In the genomic region with DNA sequence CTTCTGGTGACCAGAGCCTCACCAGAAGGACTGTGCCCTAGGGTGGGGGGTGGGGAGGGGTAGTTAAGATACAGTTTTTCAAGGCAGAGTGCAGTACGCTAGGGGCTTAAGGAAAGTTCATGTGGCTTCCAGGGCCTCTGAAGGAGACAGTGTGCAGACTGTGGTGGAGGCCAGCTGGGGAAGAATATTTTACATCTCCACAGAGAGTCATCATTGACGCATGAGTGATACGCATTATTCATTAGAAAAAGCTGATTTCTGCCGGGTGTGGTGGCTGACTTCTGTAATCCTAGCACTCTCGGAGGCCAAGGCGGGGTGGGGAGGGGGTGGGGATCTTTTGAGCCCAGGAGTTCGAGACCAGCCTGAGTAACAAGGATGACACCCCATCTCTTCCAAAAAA, we compare ENCODE assay signal across 2 cellular contexts.
TF ChIP-seq lines count a peak whose summit lies in the region.

No MANE protein-coding gene starts in this region.

TF ChIP-seq in GM23338, 12 proteins besides CTCF, POLR2A, EP300 and RAD21 (continues in another document):
- TF ChIP-seq, protein P1, sequence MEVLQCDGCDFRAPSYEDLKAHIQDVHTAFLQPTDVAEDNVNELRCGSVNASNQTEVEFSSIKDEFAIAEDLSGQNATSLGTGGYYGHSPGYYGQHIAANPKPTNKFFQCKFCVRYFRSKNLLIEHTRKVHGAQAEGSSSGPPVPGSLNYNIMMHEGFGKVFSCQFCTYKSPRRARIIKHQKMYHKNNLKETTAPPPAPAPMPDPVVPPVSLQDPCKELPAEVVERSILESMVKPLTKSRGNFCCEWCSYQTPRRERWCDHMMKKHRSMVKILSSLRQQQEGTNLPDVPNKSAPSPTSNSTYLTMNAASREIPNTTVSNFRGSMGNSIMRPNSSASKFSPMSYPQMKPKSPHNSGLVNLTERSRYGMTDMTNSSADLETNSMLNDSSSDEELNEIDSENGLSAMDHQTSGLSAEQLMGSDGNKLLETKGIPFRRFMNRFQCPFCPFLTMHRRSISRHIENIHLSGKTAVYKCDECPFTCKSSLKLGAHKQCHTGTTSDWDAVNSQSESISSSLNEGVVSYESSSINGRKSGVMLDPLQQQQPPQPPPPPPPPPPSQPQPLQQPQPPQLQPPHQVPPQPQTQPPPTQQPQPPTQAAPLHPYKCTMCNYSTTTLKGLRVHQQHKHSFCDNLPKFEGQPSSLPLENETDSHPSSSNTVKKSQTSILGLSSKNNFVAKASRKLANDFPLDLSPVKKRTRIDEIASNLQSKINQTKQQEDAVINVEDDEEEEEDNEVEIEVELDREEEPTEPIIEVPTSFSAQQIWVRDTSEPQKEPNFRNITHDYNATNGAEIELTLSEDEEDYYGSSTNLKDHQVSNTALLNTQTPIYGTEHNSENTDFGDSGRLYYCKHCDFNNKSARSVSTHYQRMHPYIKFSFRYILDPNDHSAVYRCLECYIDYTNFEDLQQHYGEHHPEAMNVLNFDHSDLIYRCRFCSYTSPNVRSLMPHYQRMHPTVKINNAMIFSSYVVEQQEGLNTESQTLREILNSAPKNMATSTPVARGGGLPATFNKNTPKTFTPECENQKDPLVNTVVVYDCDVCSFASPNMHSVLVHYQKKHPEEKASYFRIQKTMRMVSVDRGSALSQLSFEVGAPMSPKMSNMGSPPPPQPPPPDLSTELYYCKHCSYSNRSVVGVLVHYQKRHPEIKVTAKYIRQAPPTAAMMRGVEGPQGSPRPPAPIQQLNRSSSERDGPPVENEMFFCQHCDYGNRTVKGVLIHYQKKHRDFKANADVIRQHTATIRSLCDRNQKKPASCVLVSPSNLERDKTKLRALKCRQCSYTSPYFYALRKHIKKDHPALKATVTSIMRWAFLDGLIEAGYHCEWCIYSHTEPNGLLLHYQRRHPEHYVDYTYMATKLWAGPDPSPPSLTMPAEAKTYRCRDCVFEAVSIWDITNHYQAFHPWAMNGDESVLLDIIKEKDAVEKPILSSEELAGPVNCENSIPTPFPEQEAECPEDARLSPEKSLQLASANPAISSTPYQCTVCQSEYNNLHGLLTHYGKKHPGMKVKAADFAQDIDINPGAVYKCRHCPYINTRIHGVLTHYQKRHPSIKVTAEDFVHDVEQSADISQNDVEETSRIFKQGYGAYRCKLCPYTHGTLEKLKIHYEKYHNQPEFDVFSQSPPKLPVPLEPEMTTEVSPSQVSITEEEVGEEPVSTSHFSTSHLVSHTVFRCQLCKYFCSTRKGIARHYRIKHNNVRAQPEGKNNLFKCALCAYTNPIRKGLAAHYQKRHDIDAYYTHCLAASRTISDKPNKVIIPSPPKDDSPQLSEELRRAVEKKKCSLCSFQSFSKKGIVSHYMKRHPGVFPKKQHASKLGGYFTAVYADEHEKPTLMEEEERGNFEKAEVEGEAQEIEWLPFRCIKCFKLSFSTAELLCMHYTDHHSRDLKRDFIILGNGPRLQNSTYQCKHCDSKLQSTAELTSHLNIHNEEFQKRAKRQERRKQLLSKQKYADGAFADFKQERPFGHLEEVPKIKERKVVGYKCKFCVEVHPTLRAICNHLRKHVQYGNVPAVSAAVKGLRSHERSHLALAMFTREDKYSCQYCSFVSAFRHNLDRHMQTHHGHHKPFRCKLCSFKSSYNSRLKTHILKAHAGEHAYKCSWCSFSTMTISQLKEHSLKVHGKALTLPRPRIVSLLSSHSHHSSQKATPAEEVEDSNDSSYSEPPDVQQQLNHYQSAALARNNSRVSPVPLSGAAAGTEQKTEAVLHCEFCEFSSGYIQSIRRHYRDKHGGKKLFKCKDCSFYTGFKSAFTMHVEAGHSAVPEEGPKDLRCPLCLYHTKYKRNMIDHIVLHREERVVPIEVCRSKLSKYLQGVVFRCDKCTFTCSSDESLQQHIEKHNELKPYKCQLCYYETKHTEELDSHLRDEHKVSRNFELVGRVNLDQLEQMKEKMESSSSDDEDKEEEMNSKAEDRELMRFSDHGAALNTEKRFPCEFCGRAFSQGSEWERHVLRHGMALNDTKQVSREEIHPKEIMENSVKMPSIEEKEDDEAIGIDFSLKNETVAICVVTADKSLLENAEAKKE (CRISPR knock-in tag; IDR thresholded peaks at IDR 0.05) = no peak
- TF ChIP-seq, protein P2, sequence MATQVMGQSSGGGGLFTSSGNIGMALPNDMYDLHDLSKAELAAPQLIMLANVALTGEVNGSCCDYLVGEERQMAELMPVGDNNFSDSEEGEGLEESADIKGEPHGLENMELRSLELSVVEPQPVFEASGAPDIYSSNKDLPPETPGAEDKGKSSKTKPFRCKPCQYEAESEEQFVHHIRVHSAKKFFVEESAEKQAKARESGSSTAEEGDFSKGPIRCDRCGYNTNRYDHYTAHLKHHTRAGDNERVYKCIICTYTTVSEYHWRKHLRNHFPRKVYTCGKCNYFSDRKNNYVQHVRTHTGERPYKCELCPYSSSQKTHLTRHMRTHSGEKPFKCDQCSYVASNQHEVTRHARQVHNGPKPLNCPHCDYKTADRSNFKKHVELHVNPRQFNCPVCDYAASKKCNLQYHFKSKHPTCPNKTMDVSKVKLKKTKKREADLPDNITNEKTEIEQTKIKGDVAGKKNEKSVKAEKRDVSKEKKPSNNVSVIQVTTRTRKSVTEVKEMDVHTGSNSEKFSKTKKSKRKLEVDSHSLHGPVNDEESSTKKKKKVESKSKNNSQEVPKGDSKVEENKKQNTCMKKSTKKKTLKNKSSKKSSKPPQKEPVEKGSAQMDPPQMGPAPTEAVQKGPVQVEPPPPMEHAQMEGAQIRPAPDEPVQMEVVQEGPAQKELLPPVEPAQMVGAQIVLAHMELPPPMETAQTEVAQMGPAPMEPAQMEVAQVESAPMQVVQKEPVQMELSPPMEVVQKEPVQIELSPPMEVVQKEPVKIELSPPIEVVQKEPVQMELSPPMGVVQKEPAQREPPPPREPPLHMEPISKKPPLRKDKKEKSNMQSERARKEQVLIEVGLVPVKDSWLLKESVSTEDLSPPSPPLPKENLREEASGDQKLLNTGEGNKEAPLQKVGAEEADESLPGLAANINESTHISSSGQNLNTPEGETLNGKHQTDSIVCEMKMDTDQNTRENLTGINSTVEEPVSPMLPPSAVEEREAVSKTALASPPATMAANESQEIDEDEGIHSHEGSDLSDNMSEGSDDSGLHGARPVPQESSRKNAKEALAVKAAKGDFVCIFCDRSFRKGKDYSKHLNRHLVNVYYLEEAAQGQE (IDR thresholded peaks at IDR 0.05; ENCODE audit: unreplicated experiment) = no peak
- TF ChIP-seq, protein P3, sequence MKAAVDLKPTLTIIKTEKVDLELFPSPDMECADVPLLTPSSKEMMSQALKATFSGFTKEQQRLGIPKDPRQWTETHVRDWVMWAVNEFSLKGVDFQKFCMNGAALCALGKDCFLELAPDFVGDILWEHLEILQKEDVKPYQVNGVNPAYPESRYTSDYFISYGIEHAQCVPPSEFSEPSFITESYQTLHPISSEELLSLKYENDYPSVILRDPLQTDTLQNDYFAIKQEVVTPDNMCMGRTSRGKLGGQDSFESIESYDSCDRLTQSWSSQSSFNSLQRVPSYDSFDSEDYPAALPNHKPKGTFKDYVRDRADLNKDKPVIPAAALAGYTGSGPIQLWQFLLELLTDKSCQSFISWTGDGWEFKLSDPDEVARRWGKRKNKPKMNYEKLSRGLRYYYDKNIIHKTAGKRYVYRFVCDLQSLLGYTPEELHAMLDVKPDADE (IDR thresholded peaks at IDR 0.05) = no peak
- TF ChIP-seq POLR2AphosphoS5 (IDR thresholded peaks at IDR 0.05; ENCODE audit: low read depth) = no peak
- TF ChIP-seq ZNF114 (CRISPR knock-in tag; IDR thresholded peaks at IDR 0.05) = no peak
- TF ChIP-seq CREB1 (CRISPR knock-in tag; IDR thresholded peaks at IDR 0.05; ENCODE audit: low read depth) = no peak
- no peak for TF ChIP-seq ZNF331 (CRISPR knock-in tag; IDR thresholded peaks at IDR 0.05; ENCODE audit: low read depth)
- no peak for TF ChIP-seq JUNB (IDR thresholded peaks at IDR 0.05; ENCODE audit: unreplicated experiment)
- TF ChIP-seq NANOG (IDR thresholded peaks at IDR 0.05; ENCODE audit: borderline replicate concordance) = no peak
- no peak for TF ChIP-seq EZH2phosphoT487 (IDR thresholded peaks at IDR 0.05; ENCODE audit: unreplicated experiment)

TF ChIP-seq in K562, 482 proteins besides CTCF, POLR2A, EP300 and RAD21:
- TF ChIP-seq ZNF282 (CRISPR knock-in tag; IDR thresholded peaks at IDR 0.05) = no peak
- TF ChIP-seq HCFC1 (IDR thresholded peaks at IDR 0.05; ENCODE audit: low read depth, low read length) = no peak
- TF ChIP-seq RHOXF2B (CRISPR knock-in tag; conservative IDR thresholded peaks at IDR 0.05) = no peak
- TF ChIP-seq, protein P4, sequence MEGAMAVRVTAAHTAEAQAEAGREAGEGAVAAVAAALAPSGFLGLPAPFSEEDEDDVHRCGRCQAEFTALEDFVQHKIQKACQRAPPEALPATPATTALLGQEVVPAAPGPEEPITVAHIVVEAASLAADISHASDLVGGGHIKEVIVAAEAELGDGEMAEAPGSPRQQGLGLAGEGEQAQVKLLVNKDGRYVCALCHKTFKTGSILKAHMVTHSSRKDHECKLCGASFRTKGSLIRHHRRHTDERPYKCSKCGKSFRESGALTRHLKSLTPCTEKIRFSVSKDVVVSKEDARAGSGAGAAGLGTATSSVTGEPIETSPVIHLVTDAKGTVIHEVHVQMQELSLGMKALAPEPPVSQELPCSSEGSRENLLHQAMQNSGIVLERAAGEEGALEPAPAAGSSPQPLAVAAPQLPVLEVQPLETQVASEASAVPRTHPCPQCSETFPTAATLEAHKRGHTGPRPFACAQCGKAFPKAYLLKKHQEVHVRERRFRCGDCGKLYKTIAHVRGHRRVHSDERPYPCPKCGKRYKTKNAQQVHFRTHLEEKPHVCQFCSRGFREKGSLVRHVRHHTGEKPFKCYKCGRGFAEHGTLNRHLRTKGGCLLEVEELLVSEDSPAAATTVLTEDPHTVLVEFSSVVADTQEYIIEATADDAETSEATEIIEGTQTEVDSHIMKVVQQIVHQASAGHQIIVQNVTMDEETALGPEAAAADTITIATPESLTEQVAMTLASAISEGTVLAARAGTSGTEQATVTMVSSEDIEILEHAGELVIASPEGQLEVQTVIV (CRISPR knock-in tag; IDR thresholded peaks at IDR 0.05; ENCODE audit: borderline replicate concordance) = no peak
- TF ChIP-seq, protein P5, sequence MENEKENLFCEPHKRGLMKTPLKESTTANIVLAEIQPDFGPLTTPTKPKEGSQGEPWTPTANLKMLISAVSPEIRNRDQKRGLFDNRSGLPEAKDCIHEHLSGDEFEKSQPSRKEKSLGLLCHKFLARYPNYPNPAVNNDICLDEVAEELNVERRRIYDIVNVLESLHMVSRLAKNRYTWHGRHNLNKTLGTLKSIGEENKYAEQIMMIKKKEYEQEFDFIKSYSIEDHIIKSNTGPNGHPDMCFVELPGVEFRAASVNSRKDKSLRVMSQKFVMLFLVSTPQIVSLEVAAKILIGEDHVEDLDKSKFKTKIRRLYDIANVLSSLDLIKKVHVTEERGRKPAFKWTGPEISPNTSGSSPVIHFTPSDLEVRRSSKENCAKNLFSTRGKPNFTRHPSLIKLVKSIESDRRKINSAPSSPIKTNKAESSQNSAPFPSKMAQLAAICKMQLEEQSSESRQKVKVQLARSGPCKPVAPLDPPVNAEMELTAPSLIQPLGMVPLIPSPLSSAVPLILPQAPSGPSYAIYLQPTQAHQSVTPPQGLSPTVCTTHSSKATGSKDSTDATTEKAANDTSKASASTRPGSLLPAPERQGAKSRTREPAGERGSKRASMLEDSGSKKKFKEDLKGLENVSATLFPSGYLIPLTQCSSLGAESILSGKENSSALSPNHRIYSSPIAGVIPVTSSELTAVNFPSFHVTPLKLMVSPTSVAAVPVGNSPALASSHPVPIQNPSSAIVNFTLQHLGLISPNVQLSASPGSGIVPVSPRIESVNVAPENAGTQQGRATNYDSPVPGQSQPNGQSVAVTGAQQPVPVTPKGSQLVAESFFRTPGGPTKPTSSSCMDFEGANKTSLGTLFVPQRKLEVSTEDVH (IDR thresholded peaks at IDR 0.05; ENCODE audit: low read depth, partially characterized antibody) = no peak
- TF ChIP-seq SRF (CRISPR knock-in tag; IDR thresholded peaks at IDR 0.05) = no peak
- no peak for TF ChIP-seq SNRNP70 (optimal IDR thresholded peaks at IDR 0.05; ENCODE audit: low read depth, low read length)
- no peak for TF ChIP-seq ZKSCAN1 (IDR thresholded peaks at IDR 0.05; ENCODE audit: low read depth, low read length)
- TF ChIP-seq ZNF707 (CRISPR knock-in tag; conservative IDR thresholded peaks at IDR 0.05) = no peak
- no peak for TF ChIP-seq CXXC5 (CRISPR knock-in tag; IDR thresholded peaks at IDR 0.05)
- TF ChIP-seq ZNF217 (CRISPR knock-in tag; IDR thresholded peaks at IDR 0.05) = no peak
- no peak for TF ChIP-seq ZBTB17 (CRISPR knock-in tag; IDR thresholded peaks at IDR 0.05)
- no peak for TF ChIP-seq MCM7 (IDR thresholded peaks at IDR 0.05)
- TF ChIP-seq ZNF124 (CRISPR knock-in tag; IDR thresholded peaks at IDR 0.05) = no peak
- TF ChIP-seq BCL6 (CRISPR knock-in tag; IDR thresholded peaks at IDR 0.05) = no peak
- no peak for TF ChIP-seq TGIF2 (CRISPR knock-in tag; IDR thresholded peaks at IDR 0.05)
